In genomic region chr3:14721126-14721864, GRCh38 we compare ENCODE assay signal across 19 cellular contexts. TPM values are rescaled to one million over a fixed set of nuclear protein-coding genes. Genes with fewer than 3 reads are reported as not detected.
DNase-seq lines count a peak whose midpoint lies in the region; ATAC-seq and TF ChIP-seq lines count a peak whose summit lies in the region.
"Had no signal": no experiment of that assay in that cellular context is flagged by ENCODE, and none has a peak within 500 bp of the region (broad histone marks: within the 10 kb centered on the region; RNA-seq: fewer than 3 reads in every experiment).

No MANE protein-coding gene starts in this region.

- H3K4me1 Mint-ChIP-seq in activated CD4-positive, alpha-beta T cell treated with anti-CD3 and anti-CD28 coated beads, Interleukin-2, amount 10 ng/mL, durations not matched to agents 24 days and 14 days = no peaks in the 10 kb centered on the region
- no peaks in the 10 kb centered on the region for H3K4me1 Mint-ChIP-seq in T-cell
- H3K4me1 Mint-ChIP-seq: CD4-positive, alpha-beta memory T cell had no signal

- peak overlapping the region; percentile 9; the same call in 1 of the 2 replicates for H3K9ac ChIP-seq in SU-DHL-6 (ENCODE audit: low read length)

- H3K27me3 Mint-ChIP-seq in activated CD4-positive, alpha-beta T cell treated with anti-CD3 and anti-CD28 coated beads, Interleukin-2, amount 10 ng/mL, durations not matched to agents 24 days and 14 days = no peaks in the 10 kb centered on the region
- peaks cover 0 to 2% of the 10 kb centered on the region in 2 donors for H3K27me3 Mint-ChIP-seq in T-cell
- H3K27me3 Mint-ChIP-seq: CD4-positive, alpha-beta memory T cell had no signal

- no peak for TF ChIP-seq CTCF in SU-DHL-6 (IDR thresholded peaks at IDR 0.05; ENCODE audit: insufficient read depth, low read length, poor library complexity, severe bottlenecking)

- no peak overlapping the region for H2AFZ ChIP-seq in SU-DHL-6 (ENCODE audit: low read depth, low read length, severe bottlenecking)
- H2AFZ ChIP-seq: GM23338 had no signal

- ATAC-seq in T-cell (replicated peaks in 1 of 4) = no peak
- ATAC-seq: A549, GM23338 had no signal

- no peaks in the 10 kb centered on the region for H3K27me3 ChIP-seq in SU-DHL-6 (ENCODE audit: low read length)

- peak overlapping the region; percentile 46 for H3K27ac ChIP-seq in SU-DHL-6 (ENCODE audit: low read depth, low read length)
- H3K27ac ChIP-seq: 22Rv1, A549, C4-2B had no signal

- no peaks in the 10 kb centered on the region for H3K9me2 ChIP-seq in SU-DHL-6 (replicated peaks; ENCODE audit: insufficient read depth, low read length)

- peak overlapping the region; percentile 32 for H3K4me2 ChIP-seq in SU-DHL-6 (ENCODE audit: low read depth, low read length, poor library complexity, severe bottlenecking)
- H3K4me2 ChIP-seq: A549, GM23338 had no signal

- CTCF ChIA-PET in T-cell (lab: Charles Lee) = no interaction called here

- no peak overlapping the region for H3K4me3 ChIP-seq in SU-DHL-6 (ENCODE audit: insufficient read depth, low read length, poor library complexity, severe bottlenecking)
- H3K4me3 ChIP-seq: A549, GM23338 had no signal

- H3F3A ChIP-seq in SU-DHL-6 (ENCODE audit: insufficient read depth) = peaks cover 16% of the 10 kb centered on the region; the same call in 1 of the 2 replicates

- DNase-seq in activated CD4-positive, alpha-beta T cell treated with anti-CD3 and anti-CD28 coated beads, Interleukin-2, amount 10 ng/mL, durations not matched to agents 24 days and 14 days = peak; percentile 39
- no peak for DNase-seq in activated CD4-positive, alpha-beta T cell treated with anti-CD3 and anti-CD28 coated beads for 1 hour
- DNase-seq in kidney tubule cell (ENCODE audit: low spot score) = peak; percentile 85
- DNase-seq in T-cell = no peak
- no peak for DNase-seq in CD1c-positive myeloid dendritic cell (ENCODE audit: extremely low spot score)
- DNase-seq in NCI-H446 treated with DMSO at 0.1 percent for 48 hours (lab: John Stamatoyannopoulos, UW) = no peak
- DNase-seq in NCI-H524 treated with DMSO at 0.1 percent for 48 hours (lab: John Stamatoyannopoulos, UW) = no peak
- DNase-seq: AML-193; CD4-positive, alpha-beta memory T cell; DMS153; DMS79; GF-D8; HCEC 1CT had no signal

- no peak overlapping the region for H3K27ac Mint-ChIP-seq in activated CD4-positive, alpha-beta T cell treated with anti-CD3 and anti-CD28 coated beads, Interleukin-2, amount 10 ng/mL, durations not matched to agents 24 days and 14 days
- no peak overlapping the region for H3K27ac Mint-ChIP-seq in T-cell
- H3K27ac Mint-ChIP-seq: CD4-positive, alpha-beta memory T cell; GM23338 had no signal

- H3K9me3 ChIP-seq in SU-DHL-6 (ENCODE audit: insufficient read depth, low read length) = no peaks in the 10 kb centered on the region
- H3K9me3 ChIP-seq: A549 had no signal

- H4K20me1 ChIP-seq in SU-DHL-6 (ENCODE audit: low read depth, low read length) = no peaks in the 10 kb centered on the region

- no peaks in the 10 kb centered on the region for H3K36me3 Mint-ChIP-seq in activated CD4-positive, alpha-beta T cell treated with anti-CD3 and anti-CD28 coated beads, Interleukin-2, amount 10 ng/mL, durations not matched to agents 24 days and 14 days (ENCODE audit: low read depth)
- peaks cover 13% of the 10 kb centered on the region for H3K36me3 Mint-ChIP-seq in T-cell

- H3K9me3 Mint-ChIP-seq in activated CD4-positive, alpha-beta T cell treated with anti-CD3 and anti-CD28 coated beads, Interleukin-2, amount 10 ng/mL, durations not matched to agents 24 days and 14 days = no peaks in the 10 kb centered on the region
- H3K9me3 Mint-ChIP-seq in T-cell = no peaks in the 10 kb centered on the region
- H3K9me3 Mint-ChIP-seq: GM23338 had no signal

- POLR2A ChIA-PET in T-cell (lab: Charles Lee) = no interaction called here

- H3K36me3 ChIP-seq in SU-DHL-6 (ENCODE audit: low read length) = peaks cover 8% of the 10 kb centered on the region; the same call in 1 of the 2 replicates

- no peak overlapping the region for H3K4me3 Mint-ChIP-seq in activated CD4-positive, alpha-beta T cell treated with anti-CD3 and anti-CD28 coated beads, Interleukin-2, amount 10 ng/mL, durations not matched to agents 24 days and 14 days
- no peak overlapping the region for H3K4me3 Mint-ChIP-seq in T-cell
- H3K4me3 Mint-ChIP-seq: CD4-positive, alpha-beta memory T cell; GM23338 had no signal

- intact Hi-C loops in activated CD4-positive, alpha-beta T cell treated with anti-CD3 and anti-CD28 coated beads, Interleukin-2, amount 10 ng/mL, durations not matched to agents 24 days and 14 days (cut with micrococcal nuclease) = no loop called here

- no peaks in the 10 kb centered on the region for H3K79me2 ChIP-seq in SU-DHL-6 (ENCODE audit: insufficient read depth, low read length)

RNA-seq across cellular contexts. Expression of gene C3orf20, which starts 46.4 kb away (rescaled TPM):
- 0.19 and 0.28 TPM in 2 replicates for total RNA-seq in activated CD4-positive, alpha-beta T cell treated with anti-CD3 and anti-CD28 coated beads, Interleukin-2, amount 10 ng/mL, durations not matched to agents 24 days and 14 days
- total RNA-seq in T-cell = under 1 TPM; 0.19 to 0.82 (median 0.37) TPM
- total RNA-seq: GM23338, HT-29 had no signal

Comparison
In these comparisons a context has a peak if more than half of its experiments do, and no peak if none do; other contexts are left out.
1. DNase-seq: peak in activated CD4-positive, alpha-beta T cell treated with anti-CD3 and anti-CD28 coated beads, Interleukin-2, amount 10 ng/mL, durations not matched to agents 24 days and 14 days (single experiment) and kidney tubule cell (single experiment); none in activated CD4-positive, alpha-beta T cell treated with anti-CD3 and anti-CD28 coated beads for 1 hour (single experiment), T-cell (0 of 34), CD1c-positive myeloid dendritic cell (single experiment), NCI-H446 treated with DMSO at 0.1 percent for 48 hours (single experiment) and NCI-H524 treated with DMSO at 0.1 percent for 48 hours (single experiment).